In the genomic region with DNA sequence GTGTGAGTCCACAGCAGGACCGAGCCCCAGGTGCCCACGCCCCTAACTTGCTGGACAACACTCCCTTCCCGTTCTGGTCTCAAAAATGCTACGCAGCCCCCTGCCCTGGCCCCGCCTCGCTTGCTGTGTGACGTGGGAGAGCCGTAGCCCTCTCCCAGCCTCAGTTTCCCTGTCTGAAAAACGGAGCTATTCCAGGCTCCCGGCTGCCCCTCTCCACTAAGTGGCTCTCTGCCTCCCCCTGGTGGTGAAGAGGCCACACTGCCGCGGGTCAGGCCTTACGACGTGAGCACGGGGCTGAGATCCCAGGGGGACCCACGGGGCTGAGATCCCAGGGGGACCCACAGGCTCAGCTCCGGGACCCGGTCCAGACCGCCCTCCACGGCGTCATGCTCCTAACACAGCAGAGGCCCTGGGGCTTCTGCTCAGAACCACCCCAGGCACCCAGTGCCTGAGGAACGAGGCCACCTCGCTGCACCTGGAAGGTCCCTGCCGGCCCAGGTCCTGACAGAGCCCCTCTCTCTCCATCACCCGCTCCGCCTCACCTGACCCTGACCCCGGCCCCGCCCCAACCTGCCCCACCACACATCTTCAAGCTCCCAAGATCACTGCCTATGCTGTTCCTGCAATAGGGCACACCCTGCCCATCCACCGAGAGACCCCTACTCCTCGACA, we compare ENCODE assay signal across 8 cellular contexts. TPM values are rescaled to one million over a fixed set of nuclear protein-coding genes. Genes with fewer than 3 reads are reported as not detected.
DNase-seq lines count a peak whose midpoint lies in the region; ATAC-seq, FAIRE-seq and TF ChIP-seq lines count a peak whose summit lies in the region.

No MANE protein-coding gene starts in this region.

- H3K9ac ChIP-seq in Karpas-422 (ENCODE audit: low read length) (no peak overlapping the region), adipocyte (ENCODE audit: low read length) (no peak overlapping the region)

- H3K27ac ChIP-seq in Karpas-422 (ENCODE audit: low read length): no peak overlapping the region
- no peak overlapping the region for H3K27ac ChIP-seq in small intestine (ENCODE audit: low read depth in 1 of 2, low read length in 1 of 2)

- no peak overlapping the region for H2AFZ ChIP-seq in Karpas-422 (ENCODE audit: low read length)

- no peak overlapping the region for H3K27ac Mint-ChIP-seq in T-helper 17 cell

- DNase-seq in GM06990 (ENCODE audit: extremely low read depth, insufficient read length): peak; percentile 43
- peak; percentile 90 for DNase-seq in Karpas-422
- peak; percentile 64 to 83 (median 69) for DNase-seq in T-helper 17 cell
- peak; percentile 88 for DNase-seq in adipocyte (ENCODE audit: low read depth)
- DNase-seq in left cardiac atrium: peak; percentile 72
- DNase-seq in small intestine: peak; percentile 65
- DNase-seq in 8988T: no peak

- H3K27me3 Mint-ChIP-seq in T-helper 17 cell: peaks cover 6% of the 10 kb centered on the region

- no peak overlapping the region for H3K4me3 Mint-ChIP-seq in T-helper 17 cell

- no peaks in the 10 kb centered on the region; the same call in 1 of the 2 replicates for H3K27me3 ChIP-seq in GM06990 (replicated peaks; ENCODE audit: control insufficient read depth, insufficient read depth, low read length)
- H3K27me3 ChIP-seq in Karpas-422 (ENCODE audit: low read length): no peaks in the 10 kb centered on the region
- H3K27me3 ChIP-seq in adipocyte (replicated peaks; ENCODE audit: control insufficient read depth, insufficient read depth, low read length): peaks cover 4% of the 10 kb centered on the region
- H3K27me3 ChIP-seq in small intestine (ENCODE audit: control insufficient read depth in 2 of 2, insufficient read depth in 2 of 2, low read length in 2 of 2): no peaks in the 10 kb centered on the region

- H3K4me1 Mint-ChIP-seq in T-helper 17 cell: peaks cover 4% of the 10 kb centered on the region

- peaks cover 2% of the 10 kb centered on the region for H3K36me3 Mint-ChIP-seq in T-helper 17 cell (ENCODE audit: low read depth)

- ATAC-seq in T-helper 17 cell (peak; percentile 84), left cardiac atrium (peak; percentile 54 to 64), HG03108 (IDR thresholded peaks at IDR 0.05; ENCODE audit: unreplicated experiment) (no peak)

- H3K4me2 ChIP-seq in Karpas-422 (ENCODE audit: low read depth, low read length, poor library complexity, severe bottlenecking): no peak overlapping the region

- WGBS in small intestine, 3 donors: 9 to 18% (median 15%) methylated on average over 27 to 30 of the region's 30 CpGs

- H3K4me3 ChIP-seq in GM06990 (replicated peaks; ENCODE audit: low read depth, low read length): no peak overlapping the region
- no peak overlapping the region for H3K4me3 ChIP-seq in Karpas-422 (ENCODE audit: low read length)
- H3K4me3 ChIP-seq in adipocyte (ENCODE audit: low read length): no peak overlapping the region
- no peak overlapping the region for H3K4me3 ChIP-seq in small intestine (ENCODE audit: low read depth in 1 of 2, low read length in 2 of 2)

- H3K36me3 ChIP-seq in GM06990 (ENCODE audit: control insufficient read depth, insufficient read depth, low read length) (no peaks in the 10 kb centered on the region), Karpas-422 (ENCODE audit: insufficient read depth, low read length) (no peaks in the 10 kb centered on the region), adipocyte (ENCODE audit: control insufficient read depth, insufficient read depth, low read length, severe bottlenecking) (peaks cover 10% of the 10 kb centered on the region), small intestine (ENCODE audit: control insufficient read depth in 2 of 2, insufficient read depth in 2 of 2, low read length in 2 of 2) (peaks cover 2 to 7% of the 10 kb centered on the region in 2 donors)

- TF ChIP-seq CTCF in GM06990 (IDR thresholded peaks at IDR 0.05; ENCODE audit: insufficient read depth, low read length, poor library complexity, severe bottlenecking): peak; percentile 97

- H3K4me1 ChIP-seq in Karpas-422 (ENCODE audit: low read length) (no peaks in the 10 kb centered on the region), adipocyte (ENCODE audit: control insufficient read depth, insufficient read depth, low read length) (peaks cover 6% of the 10 kb centered on the region), small intestine (ENCODE audit: control insufficient read depth in 2 of 2, insufficient read depth in 1 of 2, low read depth in 1 of 2, low read length in 1 of 2) (no peaks in the 10 kb centered on the region)

- no peaks in the 10 kb centered on the region for H3K9me2 ChIP-seq in Karpas-422 (replicated peaks; ENCODE audit: insufficient read depth, low read length)

- no peaks in the 10 kb centered on the region for H3K9me3 ChIP-seq in Karpas-422 (ENCODE audit: low read length)
- H3K9me3 ChIP-seq in T-helper 17 cell (ENCODE audit: control insufficient read depth, low read length, poor library complexity, severe bottlenecking): no peaks in the 10 kb centered on the region
- H3K9me3 ChIP-seq in adipocyte (ENCODE audit: control insufficient read depth, low read length): no peaks in the 10 kb centered on the region
- no peaks in the 10 kb centered on the region for H3K9me3 ChIP-seq in small intestine (ENCODE audit: control insufficient read depth, low read depth)

- FAIRE-seq in small intestine (lab: Jason Lieb, UNC): no peak

- no peaks in the 10 kb centered on the region for H4K20me1 ChIP-seq in Karpas-422 (ENCODE audit: insufficient read depth, low read depth, low read length)

- H3K79me2 ChIP-seq in Karpas-422 (ENCODE audit: low read length): no peaks in the 10 kb centered on the region

- intact Hi-C loops in left cardiac atrium (cut with DNase I): loop anchor here in 1 of 2 donors (2.0 kb wide), 1 partner anchor 238 kb away; no protein-coding TSS in a partner anchor

RNA-seq across cellular contexts. Expression of gene MICALL2, which starts 26.7 kb away (rescaled TPM):
- not detected in 2 replicates for total RNA-seq in Karpas-422 (2014; rRNA removed; shearing (Covaris generic); ENCODE audit: low replicate concordance)
- total RNA-seq in T-helper 17 cell (1 to 10 TPM; 3.2 to 3.4 TPM), left cardiac atrium (10 to 100 TPM in 1 of 2 donors, 1 to 10 TPM in 1; 9.9 to 21.8 TPM)
- 100 to 1,000 TPM in 2 of 3 donors, 10 to 100 TPM in 1; 67.9 to 533 (median 442) TPM for polyA plus RNA-seq in small intestine
